8 cellular contexts compared by ENCODE assay signal in genomic region chr5:60802216-60802615, GRCh38. TPM values are rescaled to one million over a fixed set of nuclear protein-coding genes. Genes with fewer than 3 reads are reported as not detected.
"Had no signal": no experiment of that assay in that cellular context is flagged by ENCODE, and none has a peak within 500 bp of the region (broad histone marks: within the 10 kb centered on the region; RNA-seq: fewer than 3 reads in every experiment).

No MANE protein-coding gene starts in this region.

- H3K9ac ChIP-seq: KMS-11 had no signal

- H3K4me2 ChIP-seq: KMS-11 had no signal

- DNase-seq: IMR-90, KBM-7, KG1 had no signal

- H3K27ac Mint-ChIP-seq: IgD-negative memory B cell had no signal

- FAIRE-seq: HepG2, HTR-8/SVneo had no signal

- H3K27ac ChIP-seq: HL-60, KMS-11 had no signal

- H3K4me3 Mint-ChIP-seq: IgD-negative memory B cell had no signal

RNA-seq across cellular contexts. Expression of gene ELOVL7, which starts 41.9 kb away (rescaled TPM):
- polyA plus RNA-seq: IMR-90 had no signal
